8 cellular contexts compared by ENCODE assay signal in genomic region chr14:36524874-36525745, GRCh38. TPM values are rescaled to one million over a fixed set of nuclear protein-coding genes. Genes with fewer than 3 reads are reported as not detected.
DNase-seq lines count a peak whose midpoint lies in the region; ATAC-seq and TF ChIP-seq lines count a peak whose summit lies in the region.
"Had no signal": no experiment of that assay in that cellular context is flagged by ENCODE, and none has a peak within 500 bp of the region (broad histone marks: within the 10 kb centered on the region; RNA-seq: fewer than 3 reads in every experiment).

No MANE protein-coding gene starts in this region.

- H3K9me3 ChIP-seq in endodermal cell (ENCODE audit: control insufficient read depth, low read length): no peaks in the 10 kb centered on the region

- H3K4me1 ChIP-seq in endodermal cell (ENCODE audit: control insufficient read depth, insufficient read depth, low read length): peaks cover 6% of the 10 kb centered on the region

- H3K27me3 Mint-ChIP-seq in endodermal cell (ENCODE audit: insufficient read depth): peaks cover 100% of the 10 kb centered on the region
- peaks cover 53 to 83% of the 10 kb centered on the region in 2 donors for H3K27me3 Mint-ChIP-seq in effector memory CD8-positive, alpha-beta T cell

- no peak overlapping the region for H3K4me3 ChIP-seq in GM12865 (ENCODE audit: low read depth, low read length)
- H3K4me3 ChIP-seq in LNCaP clone FGC (ENCODE audit: low read depth, low read length): no peak overlapping the region
- H3K4me3 ChIP-seq in endodermal cell (ENCODE audit: low read length): peak overlapping the region; percentile 32

- no peaks in the 10 kb centered on the region for H3K36me3 ChIP-seq in endodermal cell (ENCODE audit: control insufficient read depth, insufficient read depth, low read length)

- no peak overlapping the region for H3K9ac ChIP-seq in endodermal cell (ENCODE audit: extremely low read depth, low read length, poor library complexity, severe bottlenecking)

- 0 to 3% methylated on average over 20 to 53 of the region's 54 CpGs for WGBS in endodermal cell (ENCODE audit: insufficient coverage in 1 of 2, insufficient read length in 1 of 2), 2 experiments

- no peak for ATAC-seq in effector memory CD8-positive, alpha-beta T cell (replicated peaks)

- TF ChIP-seq CTCF in GM12865 (IDR thresholded peaks at IDR 0.05; ENCODE audit: insufficient read depth, low read depth, low read length, missing control alignments) (peak; percentile 48), LNCaP clone FGC (IDR thresholded peaks at IDR 0.05; ENCODE audit: control insufficient read depth, extremely low read depth, insufficient read depth) (peak; percentile 81), endodermal cell (conservative IDR thresholded peaks at IDR 0.05) (peak; percentile 91)

- H3K9me3 Mint-ChIP-seq in endodermal cell: no peaks in the 10 kb centered on the region
- peaks cover 0 to 11% of the 10 kb centered on the region in 2 donors for H3K9me3 Mint-ChIP-seq in effector memory CD8-positive, alpha-beta T cell

- H3K27me3 ChIP-seq in endodermal cell (ENCODE audit: control insufficient read depth, insufficient read depth, low read length, poor library complexity, severe bottlenecking): peaks cover 99% of the 10 kb centered on the region

- DNase-seq in GM12865 (ENCODE audit: low read depth) (peak; percentile 25), LNCaP clone FGC (ENCODE audit: low read depth) (no peak), endodermal cell (peak; percentile 95), pons (ENCODE audit: low spot score) (peak; percentile 12), DMS79 (lab: John Stamatoyannopoulos, UW) (no peak)
- no peak for DNase-seq in effector memory CD8-positive, alpha-beta T cell
- no peak for DNase-seq in central memory CD4-positive, alpha-beta T cell
- DNase-seq: activated CD4-positive, CD25-positive, alpha-beta regulatory T cell treated with anti-CD3 and anti-CD28 coated beads, Interleukin-2, amount 50 U/mL, for 72 hours had no signal

- no peak overlapping the region for H3K27ac Mint-ChIP-seq in endodermal cell
- H3K27ac Mint-ChIP-seq in effector memory CD8-positive, alpha-beta T cell: no peak overlapping the region

- H3K4me1 Mint-ChIP-seq in endodermal cell: peaks cover 13% of the 10 kb centered on the region
- peaks cover 0 to 3% of the 10 kb centered on the region in 2 donors for H3K4me1 Mint-ChIP-seq in effector memory CD8-positive, alpha-beta T cell (ENCODE audit: low read depth in 2 of 2)

- peak overlapping the region; percentile 21 for H3K4me3 Mint-ChIP-seq in endodermal cell
- no peak overlapping the region for H3K4me3 Mint-ChIP-seq in effector memory CD8-positive, alpha-beta T cell

- H3K27ac ChIP-seq in endodermal cell (ENCODE audit: low read depth, low read length): no peak overlapping the region

- H3K36me3 Mint-ChIP-seq in endodermal cell (ENCODE audit: low read depth): no peaks in the 10 kb centered on the region
- H3K36me3 Mint-ChIP-seq in effector memory CD8-positive, alpha-beta T cell (ENCODE audit: insufficient read depth): no peaks in the 10 kb centered on the region

RNA-seq across cellular contexts. Expression of gene NKX2-1, which starts 5.1 kb away (rescaled TPM):
- total RNA-seq in endodermal cell: under 1 TPM; 0.31 to 0.62 TPM
- polyA plus RNA-seq in endodermal cell (2013, experiment 1 of 2): 0.25 TPM
- polyA plus RNA-seq in endodermal cell (2013, experiment 2 of 2): 0.12 TPM

RNA-seq across cellular contexts. Expression of gene NKX2-8, which starts 57.3 kb away (rescaled TPM):
- total RNA-seq in endodermal cell: under 1 TPM in 1 of 2 donors, not detected in 1; 0.77 TPM
- 0.18 TPM for polyA plus RNA-seq in endodermal cell (2013, experiment 1 of 2)
- polyA plus RNA-seq in endodermal cell (2013, experiment 2 of 2): not detected

Comparison
In these comparisons a context has a peak if more than half of its experiments do, and no peak if none do; other contexts are left out.
1. DNase-seq: peak in GM12865 (single experiment), endodermal cell (single experiment) and pons (single experiment); none in LNCaP clone FGC (single experiment), DMS79 (single experiment), effector memory CD8-positive, alpha-beta T cell (0 of 3) and central memory CD4-positive, alpha-beta T cell (single experiment).
2. Peak in every context shown above with its lines, with median percentiles within 50 percentile points of each other: CTCF ChIP-seq.